14 cellular contexts compared by ENCODE assay signal in the genomic region with DNA sequence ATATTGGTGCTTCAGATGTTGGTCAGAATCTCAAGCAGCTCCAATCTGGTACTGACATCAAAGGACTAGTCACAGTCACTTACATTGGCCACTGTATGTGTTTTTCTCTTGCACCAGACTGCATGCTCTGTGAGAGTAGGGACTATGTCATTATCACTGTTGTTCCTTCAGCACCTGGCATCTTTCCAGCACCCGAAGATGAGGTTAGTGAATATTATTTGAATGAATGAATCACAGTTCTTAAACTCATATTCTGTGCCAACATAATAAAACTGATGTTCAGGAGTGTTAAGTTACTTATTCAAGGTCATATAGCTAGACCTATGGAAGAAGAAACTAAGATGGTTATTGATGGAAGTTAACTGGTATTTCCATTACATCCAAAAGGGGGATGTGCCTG.
DNase-seq lines count a peak whose midpoint lies in the region; TF ChIP-seq lines count a peak whose summit lies in the region.
"Had no signal": no experiment of that assay in that cellular context is flagged by ENCODE, and none has a peak within 500 bp of the region (broad histone marks: within the 10 kb centered on the region; RNA-seq: fewer than 3 reads in every experiment).

No MANE protein-coding gene starts in this region.

- H3K27me3 ChIP-seq in GM23248 (replicated peaks; ENCODE audit: insufficient read depth) = no peaks in the 10 kb centered on the region

- no peak overlapping the region for H3K27ac ChIP-seq in GM23248
- H3K27ac ChIP-seq: gastroesophageal sphincter, KMS-11, SJCRH30, thoracic aorta had no signal

- no peak overlapping the region for H3K4me2 ChIP-seq in GM23248 (ENCODE audit: unreplicated experiment)
- H3K4me2 ChIP-seq: KMS-11 had no signal

- no peaks in the 10 kb centered on the region for H3K79me2 ChIP-seq in GM23248 (ENCODE audit: insufficient read depth)

- 0% methylated on average over 1 of the region's 1 CpG for WGBS in GM23248 (ENCODE audit: low coverage in 1 of 2, low lambda C conversion rate in 2 of 2, missing lambda C conversion rate in 2 of 2), 2 experiments

- in situ Hi-C loops in GM23248 (cut with MboI) (no loop called here), KBM-7 (cut with MboI; ENCODE audit: low pct_unique_long_range_greater_than_20kb, low sequenced_read_pairs) (no loop called here)

- H3K9me2 ChIP-seq in GM23248 (ENCODE audit: insufficient read depth) = no peaks in the 10 kb centered on the region

- H3K9ac ChIP-seq in GM23248 = no peak overlapping the region
- H3K9ac ChIP-seq: KMS-11 had no signal

- H3F3A ChIP-seq in GM23248 (ENCODE audit: insufficient read depth) = no peaks in the 10 kb centered on the region

- DNase-seq in GM23248 (peak; percentile 46), M059J (ENCODE audit: low read depth) (peak; percentile 72), epithelial cell of esophagus (ENCODE audit: low read depth) (peak; percentile 5), skeletal muscle cell (ENCODE audit: low read depth) (peak; percentile 68), NCI-H2171 (lab: John Stamatoyannopoulos, UW) (no peak), NK-92 (lab: John Stamatoyannopoulos, UW; ENCODE audit: unreplicated experiment) (no peak), KBM-7 (no peak)
- DNase-seq: naive thymus-derived CD8-positive, alpha-beta T cell; NCI-H1417; NCI-H446; SJCRH30 had no signal

- H4K20me1 ChIP-seq in GM23248 (ENCODE audit: insufficient read depth) = no peaks in the 10 kb centered on the region

- no peaks in the 10 kb centered on the region for H3K9me3 ChIP-seq in GM23248 (ENCODE audit: low read depth)
- H3K9me3 ChIP-seq: gastroesophageal sphincter, SJCRH30, thoracic aorta had no signal

- H3K4me3 ChIP-seq in GM23248 (no peak overlapping the region), epithelial cell of esophagus (ENCODE audit: low read length) (no peak overlapping the region), skeletal muscle cell (ENCODE audit: low read depth, low read length) (no peak overlapping the region)
- H3K4me3 ChIP-seq: gastroesophageal sphincter, SJCRH30, thoracic aorta had no signal

- H3K4me1 ChIP-seq in GM23248 (ENCODE audit: insufficient read depth) = no peaks in the 10 kb centered on the region
- H3K4me1 ChIP-seq: gastroesophageal sphincter, SJCRH30 had no signal

- TF ChIP-seq CTCF in epithelial cell of esophagus (IDR thresholded peaks at IDR 0.05; ENCODE audit: insufficient read depth, low read depth, low read length, missing control alignments) = no peak

- H2AFZ ChIP-seq in GM23248 = no peak overlapping the region

- no peaks in the 10 kb centered on the region for H3K36me3 ChIP-seq in GM23248 (ENCODE audit: low read depth)
- H3K36me3 ChIP-seq: gastroesophageal sphincter, SJCRH30, thoracic aorta had no signal

Comparison
In these comparisons a context has a peak if more than half of its experiments do, and no peak if none do; other contexts are left out.
1. DNase-seq: peak in GM23248 (single experiment), M059J (single experiment), epithelial cell of esophagus (single experiment) and skeletal muscle cell (single experiment); none in NCI-H2171 (single experiment), NK-92 (single experiment) and KBM-7 (single experiment).